9 cellular contexts compared by ENCODE assay signal in genomic region chr19:13036366-13036976, GRCh38. TPM values are rescaled to one million over a fixed set of nuclear protein-coding genes. Genes with fewer than 3 reads are reported as not detected.
A peak's percentile ranks its signal among the peaks of the same experiment; 100 is the strongest.
DNase-seq lines count a peak whose midpoint lies in the region; ATAC-seq and TF ChIP-seq lines count a peak whose summit lies in the region.
"Had no signal": no experiment of that assay in that cellular context is flagged by ENCODE, and none has a peak within 500 bp of the region (broad histone marks: within the 10 kb centered on the region; RNA-seq: fewer than 3 reads in every experiment).

No MANE protein-coding gene starts in this region.

- no peak overlapping the region for H2AFZ ChIP-seq in OCI-LY3 (ENCODE audit: low read depth, low read length)

- no peaks in the 10 kb centered on the region for H3K79me2 ChIP-seq in OCI-LY3 (ENCODE audit: low read length)

- DNase-seq in HT-29 (ENCODE audit: low spot score) (peak; percentile 63), suprapubic skin (ENCODE audit: low spot score in 2 of 2) (no peak)

- WGBS in gastroesophageal sphincter (ENCODE audit: low coverage in 1 of 2), 2 donors, result 16 to 39% methylated on average over 7 to 13 of the region's 18 CpGs
- WGBS in suprapubic skin, result 43% methylated on average over 18 of the region's 18 CpGs

- H3K27me3 ChIP-seq in OCI-LY3 (ENCODE audit: low read depth, low read length) (no peaks in the 10 kb centered on the region), gastroesophageal sphincter (no peaks in the 10 kb centered on the region), suprapubic skin (no peaks in the 10 kb centered on the region)

- peaks cover 26% of the 10 kb centered on the region for H3K4me1 ChIP-seq in OCI-LY3 (ENCODE audit: low read length)
- H3K4me1 ChIP-seq in gastroesophageal sphincter, result peaks cover 40 to 100% (median 84%) of the 10 kb centered on the region in 3 donors
- H3K4me1 ChIP-seq in suprapubic skin, result peaks cover 100% of the 10 kb centered on the region

- H3K4me2 ChIP-seq in OCI-LY3 (ENCODE audit: low read length), result peak overlapping the region; percentile 52

- H3K4me3 ChIP-seq in OCI-LY3 (ENCODE audit: low read length), result peak overlapping the region; percentile 16; the same call in 1 of the 2 replicates
- no peak overlapping the region for H3K4me3 ChIP-seq in gastroesophageal sphincter
- H3K4me3 ChIP-seq in suprapubic skin, result peak overlapping the region; percentile 28
- H3K4me3 ChIP-seq: HAP-1 had no signal

- no peaks in the 10 kb centered on the region for H4K20me1 ChIP-seq in OCI-LY3 (ENCODE audit: insufficient read depth, low read length)

- no peak for TF ChIP-seq CTCF in OCI-LY3 (IDR thresholded peaks at IDR 0.05; ENCODE audit: low read depth, low read length)
- peak in 1 of 4 experiments; percentile 13 for TF ChIP-seq CTCF in gastroesophageal sphincter (IDR thresholded peaks at IDR 0.05)
- TF ChIP-seq CTCF in suprapubic skin (IDR thresholded peaks at IDR 0.05), result peak in 1 of 2 donors; percentile 16

- TF ChIP-seq EP300 in gastroesophageal sphincter (IDR thresholded peaks at IDR 0.05) (no peak), suprapubic skin (IDR thresholded peaks at IDR 0.05) (no peak)

- ATAC-seq in gastroesophageal sphincter (peak; percentile 39), GM21825 (IDR thresholded peaks at IDR 0.05; ENCODE audit: unreplicated experiment) (no peak), HG02798 (IDR thresholded peaks at IDR 0.05; ENCODE audit: poor library complexity, unreplicated experiment) (no peak), GM19351 (IDR thresholded peaks at IDR 0.05; ENCODE audit: unreplicated experiment) (no peak), HG02642 (IDR thresholded peaks at IDR 0.05; ENCODE audit: poor library complexity, unreplicated experiment) (no peak)

- H3K36me3 ChIP-seq in OCI-LY3 (replicated peaks; ENCODE audit: low read depth, low read length), result no peaks in the 10 kb centered on the region
- H3K36me3 ChIP-seq in gastroesophageal sphincter, result no peaks in the 10 kb centered on the region
- H3K36me3 ChIP-seq in suprapubic skin, result no peaks in the 10 kb centered on the region
- H3K36me3 ChIP-seq: HAP-1 had no signal

- H3K9ac ChIP-seq in OCI-LY3 (ENCODE audit: low read length), result 0 out of 2 replicates have a peak overlapping the region, but pooled peaks have one; percentile 2

- TF ChIP-seq POLR2A in gastroesophageal sphincter (IDR thresholded peaks at IDR 0.05) (no peak), suprapubic skin (IDR thresholded peaks at IDR 0.05) (no peak)

- H3K9me3 ChIP-seq in OCI-LY3 (ENCODE audit: insufficient read depth, low read length) (no peaks in the 10 kb centered on the region), gastroesophageal sphincter (no peaks in the 10 kb centered on the region), suprapubic skin (no peaks in the 10 kb centered on the region)
- H3K9me3 ChIP-seq: HAP-1 had no signal

- H3K27ac ChIP-seq in OCI-LY3 (ENCODE audit: low read length) (no peak overlapping the region), gastroesophageal sphincter (peak overlapping the region; percentile 75 to 98 (median 90)), suprapubic skin (peak overlapping the region; percentile 90)

RNA-seq across cellular contexts. Expression of gene NFIX, which starts 41.2 kb away (rescaled TPM):
- 22.4 and 32.3 TPM in 2 replicates for total RNA-seq in HT-29 (2014; rRNA removed; shearing (Covaris generic))
- total RNA-seq in gastroesophageal sphincter (100 to 1,000 TPM in 1 of 4 donors, 10 to 100 TPM in 3; 44.7 to 145 (median 72.4) TPM), suprapubic skin (100 to 1,000 TPM; 126 to 223 (median 176) TPM)

Comparison
In these comparisons a context has a peak if more than half of its experiments do, and no peak if none do; other contexts are left out.
1. H3K4me3 ChIP-seq: peak in OCI-LY3 (single experiment) and suprapubic skin (single experiment); none in gastroesophageal sphincter (0 of 2).